Comparison of ENCODE assay signal across 1 cellular context in the genomic region with DNA sequence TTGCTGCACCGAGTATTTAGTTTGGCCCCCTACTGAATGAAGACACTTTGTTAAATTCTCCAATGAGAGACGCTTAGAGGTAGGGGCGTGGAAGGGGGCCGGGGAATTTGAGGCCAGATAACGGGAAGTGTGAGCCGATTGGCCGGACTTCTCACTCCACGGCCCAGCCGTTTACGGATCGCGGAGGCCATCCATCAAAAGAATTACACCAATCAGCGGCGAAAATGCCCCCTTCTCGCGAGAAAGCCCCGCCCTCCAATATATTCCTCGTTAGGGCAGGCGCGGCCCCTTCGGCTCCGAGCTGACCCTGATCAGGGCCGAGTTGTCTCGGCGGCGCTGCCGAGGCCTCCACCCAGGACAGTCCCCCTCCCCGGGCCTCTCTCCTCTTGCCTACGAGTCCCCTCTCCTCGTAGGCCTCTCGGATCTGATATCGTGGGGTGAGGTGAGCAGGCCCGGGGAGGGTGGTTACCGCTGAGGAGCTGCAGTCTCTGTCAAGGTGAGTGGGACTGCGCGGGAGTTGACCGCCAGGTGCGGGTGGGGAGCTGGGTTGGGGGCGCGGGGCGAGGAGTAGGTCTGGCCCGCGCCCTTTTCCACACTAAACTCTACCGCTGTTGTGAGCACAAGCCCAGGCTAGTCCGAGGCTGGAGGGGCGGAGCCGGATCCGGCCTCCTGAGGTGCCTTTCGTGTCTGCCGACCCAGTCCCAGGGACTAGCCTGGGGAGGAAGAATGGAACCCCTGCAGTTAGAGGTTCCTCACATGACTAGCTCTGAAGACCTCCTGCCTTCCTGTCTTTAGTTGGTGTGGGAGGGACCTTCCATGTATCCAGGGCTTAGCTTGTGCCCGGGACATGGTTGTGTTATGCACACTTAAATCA.
TF ChIP-seq lines count a peak whose summit lies in the region.

A gene with protein sequence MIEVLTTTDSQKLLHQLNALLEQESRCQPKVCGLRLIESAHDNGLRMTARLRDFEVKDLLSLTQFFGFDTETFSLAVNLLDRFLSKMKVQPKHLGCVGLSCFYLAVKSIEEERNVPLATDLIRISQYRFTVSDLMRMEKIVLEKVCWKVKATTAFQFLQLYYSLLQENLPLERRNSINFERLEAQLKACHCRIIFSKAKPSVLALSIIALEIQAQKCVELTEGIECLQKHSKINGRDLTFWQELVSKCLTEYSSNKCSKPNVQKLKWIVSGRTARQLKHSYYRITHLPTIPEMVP (plus strand): TSS at position 287 of the 874 bp plus-strand sequence. CDS start 1,662 bp downstream, outside the sequence.

TF ChIP-seq in HEK293, 187 proteins besides CTCF, POLR2A, EP300 and RAD21 (continued from another document):
- TF ChIP-seq, protein P1, sequence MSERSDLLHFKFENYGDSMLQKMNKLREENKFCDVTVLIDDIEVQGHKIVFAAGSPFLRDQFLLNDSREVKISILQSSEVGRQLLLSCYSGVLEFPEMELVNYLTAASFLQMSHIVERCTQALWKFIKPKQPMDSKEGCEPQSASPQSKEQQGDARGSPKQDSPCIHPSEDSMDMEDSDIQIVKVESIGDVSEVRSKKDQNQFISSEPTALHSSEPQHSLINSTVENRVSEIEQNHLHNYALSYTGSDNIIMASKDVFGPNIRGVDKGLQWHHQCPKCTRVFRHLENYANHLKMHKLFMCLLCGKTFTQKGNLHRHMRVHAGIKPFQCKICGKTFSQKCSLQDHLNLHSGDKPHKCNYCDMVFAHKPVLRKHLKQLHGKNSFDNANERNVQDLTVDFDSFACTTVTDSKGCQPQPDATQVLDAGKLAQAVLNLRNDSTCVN (tag by site-specific recombination; optimal IDR thresholded peaks at IDR 0.05) = peak; percentile 66
- TF ChIP-seq ZNF776 (tag by site-specific recombination; IDR thresholded peaks at IDR 0.05; ENCODE audit: borderline replicate concordance) (no peak), KLF10 (tag by site-specific recombination; IDR thresholded peaks at IDR 0.05) (peak; percentile 83; the same call in 1 of the 2 replicates), ZNF624 (tag by site-specific recombination; IDR thresholded peaks at IDR 0.05) (no peak), ZNF335 (tag by site-specific recombination; conservative IDR thresholded peaks at IDR 0.05) (peak; percentile 54; the same call in 1 of the 2 replicates), ZNF174 (tag by site-specific recombination; IDR thresholded peaks at IDR 0.05) (no peak), SCRT2 (tag by site-specific recombination; IDR thresholded peaks at IDR 0.05) (no peak), ZNF324 (tag by site-specific recombination; IDR thresholded peaks at IDR 0.05) (peak; percentile 77), ZFHX2 (tag by site-specific recombination; conservative IDR thresholded peaks at IDR 0.05) (0 out of 2 replicates have a peak, but pooled peaks have one; percentile 26), GLIS2 (tag by site-specific recombination; IDR thresholded peaks at IDR 0.05) (peak; percentile 94)
- TF ChIP-seq, protein P2, sequence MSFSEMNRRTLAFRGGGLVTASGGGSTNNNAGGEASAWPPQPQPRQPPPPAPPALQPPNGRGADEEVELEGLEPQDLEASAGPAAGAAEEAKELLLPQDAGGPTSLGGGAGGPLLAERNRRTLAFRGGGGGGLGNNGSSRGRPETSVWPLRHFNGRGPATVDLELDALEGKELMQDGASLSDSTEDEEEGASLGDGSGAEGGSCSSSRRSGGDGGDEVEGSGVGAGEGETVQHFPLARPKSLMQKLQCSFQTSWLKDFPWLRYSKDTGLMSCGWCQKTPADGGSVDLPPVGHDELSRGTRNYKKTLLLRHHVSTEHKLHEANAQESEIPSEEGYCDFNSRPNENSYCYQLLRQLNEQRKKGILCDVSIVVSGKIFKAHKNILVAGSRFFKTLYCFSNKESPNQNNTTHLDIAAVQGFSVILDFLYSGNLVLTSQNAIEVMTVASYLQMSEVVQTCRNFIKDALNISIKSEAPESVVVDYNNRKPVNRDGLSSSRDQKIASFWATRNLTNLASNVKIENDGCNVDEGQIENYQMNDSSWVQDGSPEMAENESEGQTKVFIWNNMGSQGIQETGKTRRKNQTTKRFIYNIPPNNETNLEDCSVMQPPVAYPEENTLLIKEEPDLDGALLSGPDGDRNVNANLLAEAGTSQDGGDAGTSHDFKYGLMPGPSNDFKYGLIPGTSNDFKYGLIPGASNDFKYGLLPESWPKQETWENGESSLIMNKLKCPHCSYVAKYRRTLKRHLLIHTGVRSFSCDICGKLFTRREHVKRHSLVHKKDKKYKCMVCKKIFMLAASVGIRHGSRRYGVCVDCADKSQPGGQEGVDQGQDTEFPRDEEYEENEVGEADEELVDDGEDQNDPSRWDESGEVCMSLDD (tag by site-specific recombination; IDR thresholded peaks at IDR 0.05) = peak; percentile 68; the same call in 1 of the 2 replicates
- TF ChIP-seq, protein P3, sequence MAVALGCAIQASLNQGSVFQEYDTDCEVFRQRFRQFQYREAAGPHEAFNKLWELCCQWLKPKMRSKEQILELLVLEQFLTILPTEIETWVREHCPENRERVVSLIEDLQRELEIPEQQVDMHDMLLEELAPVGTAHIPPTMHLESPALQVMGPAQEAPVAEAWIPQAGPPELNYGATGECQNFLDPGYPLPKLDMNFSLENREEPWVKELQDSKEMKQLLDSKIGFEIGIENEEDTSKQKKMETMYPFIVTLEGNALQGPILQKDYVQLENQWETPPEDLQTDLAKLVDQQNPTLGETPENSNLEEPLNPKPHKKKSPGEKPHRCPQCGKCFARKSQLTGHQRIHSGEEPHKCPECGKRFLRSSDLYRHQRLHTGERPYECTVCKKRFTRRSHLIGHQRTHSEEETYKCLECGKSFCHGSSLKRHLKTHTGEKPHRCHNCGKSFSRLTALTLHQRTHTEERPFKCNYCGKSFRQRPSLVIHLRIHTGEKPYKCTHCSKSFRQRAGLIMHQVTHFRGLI (tag by site-specific recombination; IDR thresholded peaks at IDR 0.05) = 0 out of 2 replicates have a peak, but pooled peaks have one; percentile 30
- TF ChIP-seq, protein P4, sequence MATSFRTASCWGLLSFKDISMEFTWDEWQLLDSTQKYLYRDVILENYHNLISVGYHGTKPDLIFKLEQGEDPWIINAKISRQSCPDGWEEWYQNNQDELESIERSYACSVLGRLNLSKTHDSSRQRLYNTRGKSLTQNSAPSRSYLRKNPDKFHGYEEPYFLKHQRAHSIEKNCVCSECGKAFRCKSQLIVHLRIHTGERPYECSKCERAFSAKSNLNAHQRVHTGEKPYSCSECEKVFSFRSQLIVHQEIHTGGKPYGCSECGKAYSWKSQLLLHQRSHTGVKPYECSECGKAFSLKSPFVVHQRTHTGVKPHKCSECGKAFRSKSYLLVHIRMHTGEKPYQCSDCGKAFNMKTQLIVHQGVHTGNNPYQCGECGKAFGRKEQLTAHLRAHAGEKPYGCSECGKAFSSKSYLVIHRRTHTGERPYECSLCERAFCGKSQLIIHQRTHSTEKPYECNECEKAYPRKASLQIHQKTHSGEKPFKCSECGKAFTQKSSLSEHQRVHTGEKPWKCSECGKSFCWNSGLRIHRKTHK (tag by site-specific recombination; IDR thresholded peaks at IDR 0.05) = no peak
- TF ChIP-seq, protein P5, sequence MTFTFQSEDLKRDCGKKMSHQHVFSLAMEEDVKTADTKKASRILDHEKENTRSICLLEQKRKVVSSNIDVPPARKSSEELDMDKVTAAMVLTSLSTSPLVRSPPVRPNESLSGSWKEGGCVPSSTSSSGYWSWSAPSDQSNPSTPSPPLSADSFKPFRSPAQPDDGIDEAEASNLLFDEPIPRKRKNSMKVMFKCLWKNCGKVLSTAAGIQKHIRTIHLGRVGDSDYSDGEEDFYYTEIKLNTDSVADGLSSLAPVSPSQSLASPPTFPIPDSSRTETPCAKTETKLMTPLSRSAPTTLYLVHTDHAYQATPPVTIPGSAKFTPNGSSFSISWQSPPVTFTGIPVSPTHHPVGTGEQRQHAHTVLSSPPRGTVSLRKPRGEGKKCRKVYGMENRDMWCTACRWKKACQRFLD (tag by site-specific recombination; IDR thresholded peaks at IDR 0.05) = no peak
